8 cellular contexts compared by ENCODE assay signal in genomic region chr7:1979591-1980560, GRCh38.
DNase-seq lines count a peak whose midpoint lies in the region; ATAC-seq and TF ChIP-seq lines count a peak whose summit lies in the region.
"Had no signal": no experiment of that assay in that cellular context is flagged by ENCODE, and none has a peak within 500 bp of the region (broad histone marks: within the 10 kb centered on the region; RNA-seq: fewer than 3 reads in every experiment).

No MANE protein-coding gene starts in this region.

- CTCF ChIA-PET in activated B cell treated with CpG ODN at 0.5 μM for 24 hours (lab: Charles Lee) = interaction anchor here (0.6 kb wide), 1 partner anchor 60 kb away, joined by 3 read pairs; no protein-coding TSS in a partner anchor

- no peaks in the 10 kb centered on the region for H3K27me3 Mint-ChIP-seq in activated B cell treated with CpG ODN at 0.5 μM for 24 hours

- no peaks in the 10 kb centered on the region for H3K9me3 Mint-ChIP-seq in activated B cell treated with CpG ODN at 0.5 μM for 24 hours

- intact Hi-C loops in activated B cell treated with CpG ODN at 0.5 μM for 24 hours (cut with micrococcal nuclease) = no loop called here

- ATAC-seq in GM19035 (IDR thresholded peaks at IDR 0.05; ENCODE audit: unreplicated experiment) (peak; percentile 69), HG02642 (IDR thresholded peaks at IDR 0.05; ENCODE audit: poor library complexity, unreplicated experiment) (peak; percentile 65), activated B cell treated with CpG ODN at 0.5 μM for 24 hours (ENCODE audit: low read depth) (peak; percentile 95)

- H3K4me3 Mint-ChIP-seq in activated B cell treated with CpG ODN at 0.5 μM for 24 hours = peak overlapping the region; percentile 57

- TF ChIP-seq CTCF in activated B cell treated with CpG ODN at 0.5 μM for 24 hours (IDR thresholded peaks at IDR 0.05) = no peak

- peaks cover 24% of the 10 kb centered on the region for H3K4me1 Mint-ChIP-seq in activated B cell treated with CpG ODN at 0.5 μM for 24 hours

- DNase-seq in activated B cell treated with CpG ODN at 0.5 μM for 24 hours (peak; percentile 48), retina (peak; percentile 28), dedifferentiated amniotic fluid mesenchymal stem cell (ENCODE audit: extremely low spot score) (no peak), pons (ENCODE audit: low spot score) (no peak), H4 (ENCODE audit: low spot score) (no peak)
- DNase-seq: DND-41 had no signal

- POLR2A ChIA-PET in activated B cell treated with CpG ODN at 0.5 μM for 24 hours (lab: Charles Lee) = interaction anchor here (0.6 to 0.8 kb wide), 3 partner anchors 34 to 91 kb away, joined by 3 to 4 read pairs (median 3); no protein-coding TSS in a partner anchor

- peak overlapping the region; percentile 75 for H3K27ac Mint-ChIP-seq in activated B cell treated with CpG ODN at 0.5 μM for 24 hours

- H3K36me3 Mint-ChIP-seq in activated B cell treated with CpG ODN at 0.5 μM for 24 hours (ENCODE audit: low read depth) = peaks cover 22% of the 10 kb centered on the region

Comparison
In these comparisons a context has a peak if more than half of its experiments do, and no peak if none do; other contexts are left out.
1. DNase-seq: peak in activated B cell treated with CpG ODN at 0.5 μM for 24 hours (single experiment) and retina (single experiment); none in dedifferentiated amniotic fluid mesenchymal stem cell (single experiment), pons (single experiment) and H4 (single experiment).
2. Peak in every context shown above with its lines, with median percentiles within 50 percentile points of each other: ATAC-seq.